ENCODE assay signal across 13 cellular contexts in genomic region chr16:73565263-73565662, GRCh38.
DNase-seq lines count a peak whose midpoint lies in the region; FAIRE-seq and TF ChIP-seq lines count a peak whose summit lies in the region.
"Had no signal": no experiment of that assay in that cellular context is flagged by ENCODE, and none has a peak within 500 bp of the region (broad histone marks: within the 10 kb centered on the region; RNA-seq: fewer than 3 reads in every experiment).

No MANE protein-coding gene starts in this region.

- H3K36me3 ChIP-seq in MM.1S (replicated peaks; ENCODE audit: insufficient read depth, low read length): no peaks in the 10 kb centered on the region
- H3K36me3 ChIP-seq in astrocyte (ENCODE audit: insufficient read depth, low read length): no peaks in the 10 kb centered on the region
- no peaks in the 10 kb centered on the region for H3K36me3 ChIP-seq in colonic mucosa

- H4K20me1 ChIP-seq in MM.1S (ENCODE audit: insufficient read depth, low read length) (no peaks in the 10 kb centered on the region), astrocyte (ENCODE audit: insufficient read depth, low read length) (no peaks in the 10 kb centered on the region)

- FAIRE-seq in astrocyte (lab: Jason Lieb, UNC): no peak

- peak; percentile 17 for DNase-seq in NCI-H82 (lab: John Stamatoyannopoulos, UW)
- DNase-seq in NCI-H82 treated with DMSO at 0.1 percent for 48 hours (lab: John Stamatoyannopoulos, UW; ENCODE audit: unreplicated experiment): no peak
- no peak for DNase-seq in MM.1S
- no peak for DNase-seq in astrocyte (ENCODE audit: low read depth)
- DNase-seq in pons (ENCODE audit: low spot score): peak; percentile 25
- no peak for DNase-seq in activated effector memory CD4-positive, alpha-beta T cell treated with Interleukin-2 at 50 U/mL for 16 hours
- no peak for DNase-seq in endothelial cell (ENCODE audit: low spot score)
- DNase-seq in colonic mucosa: no peak
- DNase-seq: activated gamma-delta T cell treated with Interleukin-2 at 50 U/mL for 16 hours; NK-92 treated with Interleukin-12 subunit alpha and Interleukin-12 subunit beta, amount 100 ng/mL, for 24 hours; stimulated activated naive CD4-positive, alpha-beta T cell had no signal

- H3F3A ChIP-seq in MM.1S (ENCODE audit: insufficient read depth, low read length): no peaks in the 10 kb centered on the region

- H3K4me1 Mint-ChIP-seq in astrocyte (ENCODE audit: low read depth, unreplicated experiment): peaks cover 3% of the 10 kb centered on the region
- H3K4me1 Mint-ChIP-seq in endothelial cell (ENCODE audit: unreplicated experiment): peaks cover 6% of the 10 kb centered on the region
- H3K4me1 Mint-ChIP-seq: B cell, IgD-negative memory B cell had no signal

- no peaks in the 10 kb centered on the region for H3K9me3 Mint-ChIP-seq in astrocyte (ENCODE audit: unreplicated experiment)
- H3K9me3 Mint-ChIP-seq in endothelial cell (ENCODE audit: unreplicated experiment): no peaks in the 10 kb centered on the region

- H3K27ac ChIP-seq in MM.1S (ENCODE audit: low read length): no peak overlapping the region
- H3K27ac ChIP-seq in astrocyte (ENCODE audit: low read depth, low read length): no peak overlapping the region
- H3K27ac ChIP-seq in colonic mucosa: no peak overlapping the region

- H3K79me2 ChIP-seq in MM.1S (ENCODE audit: low read length) (no peaks in the 10 kb centered on the region), astrocyte (ENCODE audit: insufficient read depth, low read length) (no peaks in the 10 kb centered on the region)

- H2AFZ ChIP-seq in MM.1S (ENCODE audit: low read length): no peak overlapping the region
- no peak overlapping the region for H2AFZ ChIP-seq in astrocyte (ENCODE audit: low read depth, low read length)

- no peak overlapping the region for H3K4me2 ChIP-seq in MM.1S (ENCODE audit: low read depth, low read length)
- H3K4me2 ChIP-seq in astrocyte (ENCODE audit: low read length): no peak overlapping the region

- intact Hi-C loops in colonic mucosa (cut with DNase I): no loop called here

- H3K9me2 ChIP-seq in MM.1S (replicated peaks; ENCODE audit: insufficient read depth, low read length): no peaks in the 10 kb centered on the region

- H3K9me3 ChIP-seq in MM.1S (replicated peaks; ENCODE audit: insufficient read depth, low read length): no peaks in the 10 kb centered on the region
- peaks cover 7% of the 10 kb centered on the region for H3K9me3 ChIP-seq in astrocyte (ENCODE audit: insufficient read depth, low read depth, low read length)
- no peaks in the 10 kb centered on the region for H3K9me3 ChIP-seq in colonic mucosa

- no peak overlapping the region for H3K4me3 Mint-ChIP-seq in astrocyte (ENCODE audit: unreplicated experiment)
- no peak overlapping the region for H3K4me3 Mint-ChIP-seq in endothelial cell (ENCODE audit: unreplicated experiment)
- H3K4me3 Mint-ChIP-seq: B cell, IgD-negative memory B cell had no signal

- H3K27me3 Mint-ChIP-seq in astrocyte (ENCODE audit: low read depth, unreplicated experiment): peaks cover 3% of the 10 kb centered on the region
- peaks cover 3% of the 10 kb centered on the region for H3K27me3 Mint-ChIP-seq in endothelial cell (ENCODE audit: unreplicated experiment)
- H3K27me3 Mint-ChIP-seq: IgD-negative memory B cell had no signal

- H3K27ac Mint-ChIP-seq in astrocyte (ENCODE audit: unreplicated experiment) (no peak overlapping the region), endothelial cell (ENCODE audit: unreplicated experiment) (no peak overlapping the region)
- H3K27ac Mint-ChIP-seq: B cell, IgD-negative memory B cell had no signal

- TF ChIP-seq CTCF in MM.1S (IDR thresholded peaks at IDR 0.05; ENCODE audit: low read length) (0 out of 2 replicates have a peak, but pooled peaks have one; percentile 5), astrocyte (IDR thresholded peaks at IDR 0.05; ENCODE audit: insufficient read depth, low read depth, low read length) (peak; percentile 8), endothelial cell (IDR thresholded peaks at IDR 0.05; ENCODE audit: unreplicated experiment) (no peak), colonic mucosa (IDR thresholded peaks at IDR 0.05) (no peak)

- no peaks in the 10 kb centered on the region for H3K27me3 ChIP-seq in MM.1S (replicated peaks; ENCODE audit: insufficient read depth, low read length)
- peaks cover 2% of the 10 kb centered on the region for H3K27me3 ChIP-seq in astrocyte (ENCODE audit: insufficient read depth, low read length)
- H3K27me3 ChIP-seq in colonic mucosa: no peaks in the 10 kb centered on the region

- H3K9ac ChIP-seq in MM.1S (ENCODE audit: low read length): no peak overlapping the region
- H3K9ac ChIP-seq in astrocyte (ENCODE audit: low read length): no peak overlapping the region
- no peak overlapping the region for H3K9ac ChIP-seq in colonic mucosa (ENCODE audit: low read depth in 2 of 2, low read length in 2 of 2)

- H3K4me1 ChIP-seq in MM.1S (ENCODE audit: low read length) (no peaks in the 10 kb centered on the region), astrocyte (ENCODE audit: insufficient read depth, low read length) (no peaks in the 10 kb centered on the region), colonic mucosa (no peaks in the 10 kb centered on the region)

- H3K36me3 Mint-ChIP-seq in astrocyte (ENCODE audit: low read depth, unreplicated experiment): no peaks in the 10 kb centered on the region
- H3K36me3 Mint-ChIP-seq in endothelial cell (ENCODE audit: low read depth, unreplicated experiment): no peaks in the 10 kb centered on the region
- H3K36me3 Mint-ChIP-seq: IgD-negative memory B cell had no signal

- H3K4me3 ChIP-seq in MM.1S (ENCODE audit: low read length): no peak overlapping the region
- H3K4me3 ChIP-seq in astrocyte (ENCODE audit: insufficient read depth, low read depth, low read length): no peak overlapping the region
- no peak overlapping the region for H3K4me3 ChIP-seq in colonic mucosa

Comparison
In these comparisons a context has a peak if more than half of its experiments do, and no peak if none do; other contexts are left out.
1. DNase-seq: peak in NCI-H82 (single experiment) and pons (single experiment); none in NCI-H82 treated with DMSO at 0.1 percent for 48 hours (single experiment), MM.1S (single experiment), astrocyte (single experiment), activated effector memory CD4-positive, alpha-beta T cell treated with Interleukin-2 at 50 U/mL for 16 hours (single experiment), endothelial cell (single experiment) and colonic mucosa (single experiment).
2. CTCF ChIP-seq: peak in MM.1S (single experiment) and astrocyte (single experiment); none in endothelial cell (single experiment) and colonic mucosa (single experiment).